In genomic region chr5:181160144-181160754, GRCh38 we compare ENCODE assay signal across 8 cellular contexts.
DNase-seq lines count a peak whose midpoint lies in the region; ATAC-seq and TF ChIP-seq lines count a peak whose summit lies in the region.

No MANE protein-coding gene starts in this region.

- peak overlapping the region; percentile 35 for H3K4me3 ChIP-seq in astrocyte of the cerebellum (ENCODE audit: low read depth, low read length)

- no peak for TF ChIP-seq CTCF in astrocyte of the cerebellum (IDR thresholded peaks at IDR 0.05; ENCODE audit: low read depth, low read length, missing control alignments)

- in situ Hi-C loops in astrocyte of the cerebellum (cut with HindIII; ENCODE audit: low sequenced_read_pairs) = no loop called here

- DNase-seq in NCI-H2227 (lab: John Stamatoyannopoulos, UW; ENCODE audit: unreplicated experiment) (peak; percentile 49), NCI-H2227 treated with DMSO at 0.1 percent for 48 hours (lab: John Stamatoyannopoulos, UW) (no peak), astrocyte of the cerebellum (ENCODE audit: low read depth) (no peak), iPS-NIHi11 (ENCODE audit: low spot score) (peak; percentile 79), NOMO-1 treated with DMSO at 0.1 percent for 48 hours (lab: John Stamatoyannopoulos, UW; ENCODE audit: unreplicated experiment) (no peak)
- peak; percentile 80 for DNase-seq in T-helper 2 cell treated with Interferon-gamma antibody and Interleukin-4, amounts not matched to agents 5 μg/mL and 100 μg/mL, for 36 hours (ENCODE audit: low spot score)
- DNase-seq in stimulated activated CD4-positive, alpha-beta T cell treated with anti-CD3 and anti-CD28 coated beads, Interleukin-1b, Interleukin-23, amount 100 ng/mL, for 4 hours (ENCODE audit: low read depth in 2 of 2) = peak; percentile 62 to 76

- peaks cover 3% of the 10 kb centered on the region for H3K27me3 Mint-ChIP-seq in T-helper 2 cell treated with Interferon-gamma antibody and Interleukin-4, amounts not matched to agents 5 μg/mL and 100 μg/mL, for 36 hours (ENCODE audit: low read depth)

- peak; percentile 62 for ATAC-seq in HG03280 (IDR thresholded peaks at IDR 0.05; ENCODE audit: unreplicated experiment)

- H3K4me1 Mint-ChIP-seq in T-helper 2 cell treated with Interferon-gamma antibody and Interleukin-4, amounts not matched to agents 5 μg/mL and 100 μg/mL, for 36 hours (ENCODE audit: low read depth) = peaks cover 22% of the 10 kb centered on the region

- peak overlapping the region; percentile 70 for H3K4me3 Mint-ChIP-seq in T-helper 2 cell treated with Interferon-gamma antibody and Interleukin-4, amounts not matched to agents 5 μg/mL and 100 μg/mL, for 36 hours

- no peaks in the 10 kb centered on the region for H3K9me3 Mint-ChIP-seq in T-helper 2 cell treated with Interferon-gamma antibody and Interleukin-4, amounts not matched to agents 5 μg/mL and 100 μg/mL, for 36 hours

- H3K36me3 Mint-ChIP-seq in T-helper 2 cell treated with Interferon-gamma antibody and Interleukin-4, amounts not matched to agents 5 μg/mL and 100 μg/mL, for 36 hours (ENCODE audit: low read depth) = no peaks in the 10 kb centered on the region

- H3K27ac Mint-ChIP-seq in T-helper 2 cell treated with Interferon-gamma antibody and Interleukin-4, amounts not matched to agents 5 μg/mL and 100 μg/mL, for 36 hours = peak overlapping the region; percentile 95

Comparison
In these comparisons a context has a peak if more than half of its experiments do, and no peak if none do; other contexts are left out.
1. DNase-seq: peak in NCI-H2227 (single experiment), T-helper 2 cell treated with Interferon-gamma antibody and Interleukin-4, amounts not matched to agents 5 μg/mL and 100 μg/mL, for 36 hours (single experiment), iPS-NIHi11 (single experiment) and stimulated activated CD4-positive, alpha-beta T cell treated with anti-CD3 and anti-CD28 coated beads, Interleukin-1b, Interleukin-23, amount 100 ng/mL, for 4 hours (2 of 2); none in NCI-H2227 treated with DMSO at 0.1 percent for 48 hours (single experiment), astrocyte of the cerebellum (single experiment) and NOMO-1 treated with DMSO at 0.1 percent for 48 hours (single experiment).